ENCODE assay signal across 13 cellular contexts in the genomic region with DNA sequence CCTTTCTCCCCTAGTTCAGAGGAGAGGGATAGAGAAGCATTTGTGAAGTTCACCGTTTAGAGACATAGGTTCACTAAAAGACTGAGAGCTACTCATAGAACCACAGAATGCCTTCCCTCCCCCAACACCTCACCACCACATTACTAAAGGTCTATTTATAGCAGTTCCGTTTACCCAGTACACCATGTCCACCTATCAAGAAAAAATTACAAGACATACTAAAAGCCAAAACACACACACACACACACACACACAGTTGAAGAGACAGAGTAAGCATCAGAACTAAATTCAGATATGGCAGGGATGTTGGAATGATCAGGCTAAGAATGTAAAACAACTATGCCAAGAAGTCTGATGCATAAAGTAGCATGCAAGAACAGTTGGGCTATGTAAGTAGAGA. TPM values are rescaled to one million over a fixed set of nuclear protein-coding genes. Genes with fewer than 3 reads are reported as not detected.
DNase-seq lines count a peak whose midpoint lies in the region; ATAC-seq and TF ChIP-seq lines count a peak whose summit lies in the region.
"Had no signal": no experiment of that assay in that cellular context is flagged by ENCODE, and none has a peak within 500 bp of the region (broad histone marks: within the 10 kb centered on the region; RNA-seq: fewer than 3 reads in every experiment).

No MANE protein-coding gene starts in this region.

- DNase-seq in RPMI7951 (ENCODE audit: low read depth) (peak; percentile 49), fibroblast of pulmonary artery (ENCODE audit: low read depth) (peak; percentile 73), skeletal muscle cell (ENCODE audit: low read depth) (peak; percentile 63), DMS114 treated with DMSO at 0.1 percent for 48 hours (lab: John Stamatoyannopoulos, UW; ENCODE audit: unreplicated experiment) (no peak), mesenchymal stem cell (no peak), CD1c-positive myeloid dendritic cell (ENCODE audit: extremely low spot score) (no peak)
- DNase-seq: activated naive CD4-positive, alpha-beta T cell treated with anti-CD3 and anti-CD28 coated beads for 36 hours; GM23248; stomach had no signal

- H3K79me1 ChIP-seq in mesenchymal stem cell (replicated peaks; ENCODE audit: low read length, poor library complexity, severe bottlenecking): no peaks in the 10 kb centered on the region

- H3K4ac ChIP-seq in mesenchymal stem cell (ENCODE audit: low read depth in 1 of 2, low read length in 2 of 2): no peak overlapping the region

- H3K4me3 ChIP-seq in fibroblast of pulmonary artery (replicated peaks; ENCODE audit: low read depth, low read length): no peak overlapping the region
- H3K4me3 ChIP-seq in skeletal muscle cell (ENCODE audit: low read depth, low read length): no peak overlapping the region
- no peak overlapping the region for H3K4me3 ChIP-seq in mesenchymal stem cell (ENCODE audit: insufficient read depth in 1 of 2, low read depth in 1 of 2, low read length in 2 of 2)
- H3K4me3 ChIP-seq: GM23248, SK-N-MC, stomach had no signal

- ATAC-seq in HG03469 (IDR thresholded peaks at IDR 0.05; ENCODE audit: unreplicated experiment) (peak; percentile 39), GM18861 (IDR thresholded peaks at IDR 0.05; ENCODE audit: unreplicated experiment) (no peak)

- TF ChIP-seq CTCF in fibroblast of pulmonary artery (IDR thresholded peaks at IDR 0.05; ENCODE audit: low read length, missing control alignments): no peak

- H2BK120ac ChIP-seq in mesenchymal stem cell (ENCODE audit: low read depth, low read length): no peak overlapping the region

- H2BK5ac ChIP-seq in mesenchymal stem cell (ENCODE audit: low read depth, low read length, poor library complexity, severe bottlenecking): no peak overlapping the region

- peaks cover 0 to 3% of the 10 kb centered on the region in 2 experiments for H3K36me3 ChIP-seq in mesenchymal stem cell (ENCODE audit: control insufficient read depth in 1 of 2, insufficient read depth in 2 of 2, low read depth in 1 of 2, low read length in 2 of 2)
- H3K36me3 ChIP-seq: stomach had no signal

- no peak overlapping the region for H2BK15ac ChIP-seq in mesenchymal stem cell (ENCODE audit: low read depth, poor library complexity, severe bottlenecking)

- no peaks in the 10 kb centered on the region for H3K27me3 ChIP-seq in mesenchymal stem cell (ENCODE audit: control insufficient read depth in 1 of 2, insufficient read depth in 1 of 2, low read length in 2 of 2)
- H3K27me3 ChIP-seq: stomach had no signal

- no peak overlapping the region for H4K91ac ChIP-seq in mesenchymal stem cell (ENCODE audit: low read length)

- no peak overlapping the region for H3K14ac ChIP-seq in mesenchymal stem cell (ENCODE audit: low read length in 2 of 2)

- no peak overlapping the region for H3K4me2 ChIP-seq in mesenchymal stem cell (ENCODE audit: low read length, poor library complexity, severe bottlenecking)

- no peak overlapping the region for H3K23ac ChIP-seq in mesenchymal stem cell (ENCODE audit: low read length in 2 of 2)

- no peak overlapping the region for H3K9ac ChIP-seq in mesenchymal stem cell (ENCODE audit: low read length)
- H3K9ac ChIP-seq: GM23248 had no signal

- no peak overlapping the region for H2AFZ ChIP-seq in mesenchymal stem cell (ENCODE audit: low read depth, low read length)
- H2AFZ ChIP-seq: GM23248 had no signal

- no peak overlapping the region for H3K18ac ChIP-seq in mesenchymal stem cell (ENCODE audit: low read depth in 1 of 2, low read length in 2 of 2)

- H3K4me1 ChIP-seq in mesenchymal stem cell (ENCODE audit: control insufficient read depth, insufficient read depth, low read depth, low read length): no peaks in the 10 kb centered on the region

- no peak overlapping the region for H2AK5ac ChIP-seq in mesenchymal stem cell (ENCODE audit: low read length, severe bottlenecking)

- no peak overlapping the region for H4K8ac ChIP-seq in mesenchymal stem cell (ENCODE audit: low read length)

- WGBS in mesenchymal stem cell: 71% methylated on average over 2 of the region's 2 CpGs

- H3K27ac ChIP-seq in mesenchymal stem cell (ENCODE audit: low read length, poor library complexity, severe bottlenecking): no peak overlapping the region
- H3K27ac ChIP-seq: GM23248, SK-N-MC had no signal

- H2BK12ac ChIP-seq in mesenchymal stem cell (ENCODE audit: low read length in 2 of 2): no peak overlapping the region

- no peaks in the 10 kb centered on the region for H3K9me3 ChIP-seq in mesenchymal stem cell (ENCODE audit: control insufficient read depth, low read length)
- H3K9me3 ChIP-seq: stomach had no signal

RNA-seq across cellular contexts. Expression of gene SLC22A3, which starts 52.2 kb away (rescaled TPM):
- total RNA-seq in RPMI7951 (2014; rRNA removed; shearing (Covaris generic)): 1.7 and 2.2 TPM in 2 replicates
- polyA plus RNA-seq in mesenchymal stem cell (2013, experiment 1 of 2): not detected
- not detected for polyA plus RNA-seq in mesenchymal stem cell (2013, experiment 2 of 2)
- total RNA-seq: activated naive CD4-positive, alpha-beta T cell treated with anti-CD3 and anti-CD28 coated beads for 36 hours; GM23248 had no signal
- polyA plus RNA-seq: CD14-positive monocyte, GM23248 had no signal

Comparison
In these comparisons a context has a peak if more than half of its experiments do, and no peak if none do; other contexts are left out.
1. DNase-seq: peak in RPMI7951 (single experiment), fibroblast of pulmonary artery (single experiment) and skeletal muscle cell (single experiment); none in DMS114 treated with DMSO at 0.1 percent for 48 hours (single experiment), mesenchymal stem cell (single experiment) and CD1c-positive myeloid dendritic cell (single experiment).